In genomic region chr15:83207622-83208356, GRCh38 we compare ENCODE assay signal across 8 cellular contexts. TPM values are rescaled to one million over a fixed set of nuclear protein-coding genes. Genes with fewer than 3 reads are reported as not detected.
DNase-seq lines count a peak whose midpoint lies in the region; ATAC-seq and TF ChIP-seq lines count a peak whose summit lies in the region.

Gene HDGFL3 (minus strand): TSS chr15:83207823. CDS start chr15:83207414, 409 bp downstream.

- intact Hi-C loops in cardiac septum (cut with DNase I): loop anchor here (1.0 kb wide), 2 partner anchors 140 to 196 kb away; partner anchors contain the start of genes BTBD1 and C15orf40

- ATAC-seq in HG03045 (IDR thresholded peaks at IDR 0.05; ENCODE audit: unreplicated experiment) (peak; percentile 50), omental fat pad (ENCODE audit: low FRiP score) (peak; percentile 64)

- no peak for TF ChIP-seq CTCF in omental fat pad (IDR thresholded peaks at IDR 0.05)

- peak; percentile 19 for DNase-seq in NCI-H2107 (lab: John Stamatoyannopoulos, UW)
- no peak for DNase-seq in NCI-H2107 treated with DMSO at 0.1 percent for 48 hours (lab: John Stamatoyannopoulos, UW; ENCODE audit: unreplicated experiment)
- peak; percentile 29 for DNase-seq in amniotic stem cell (lab: John Stamatoyannopoulos, UW)
- peak; percentile 83 for DNase-seq in cardiac septum (ENCODE audit: low spot score)
- DNase-seq in omental fat pad (ENCODE audit: low spot score): peak; percentile 25
- DNase-seq in RPMI8226: no peak

TF ChIP-seq in PFSK-1, 5 proteins besides CTCF, POLR2A, EP300 and RAD21:
- TF ChIP-seq REST (IDR thresholded peaks at IDR 0.05; ENCODE audit: insufficient read depth in 1 of 2, low read depth in 2 of 2, low read length in 2 of 2): no peak
- TF ChIP-seq POLR2AphosphoS5 (IDR thresholded peaks at IDR 0.05; ENCODE audit: low read depth, low read length): peak; percentile 50; the same call in 1 of the 2 replicates
TF ChIP-seq in PFSK-1: peak in this region for 1.

RNA-seq across cellular contexts. Expression of gene HDGFL3, which starts in this region (rescaled TPM):
- 25.0 TPM for polyA plus RNA-seq in PFSK-1 (2012; ENCODE audit: insufficient read length, low read depth)
- total RNA-seq in cardiac septum (50.5 TPM), omental fat pad (10 to 100 TPM; 16.0 to 40.7 (median 29.5) TPM)

Comparison
In these comparisons a context has a peak if more than half of its experiments do, and no peak if none do; other contexts are left out.
1. DNase-seq: peak in NCI-H2107 (single experiment), amniotic stem cell (single experiment), cardiac septum (single experiment) and omental fat pad (single experiment); none in NCI-H2107 treated with DMSO at 0.1 percent for 48 hours (single experiment) and RPMI8226 (single experiment).